In the genomic region with DNA sequence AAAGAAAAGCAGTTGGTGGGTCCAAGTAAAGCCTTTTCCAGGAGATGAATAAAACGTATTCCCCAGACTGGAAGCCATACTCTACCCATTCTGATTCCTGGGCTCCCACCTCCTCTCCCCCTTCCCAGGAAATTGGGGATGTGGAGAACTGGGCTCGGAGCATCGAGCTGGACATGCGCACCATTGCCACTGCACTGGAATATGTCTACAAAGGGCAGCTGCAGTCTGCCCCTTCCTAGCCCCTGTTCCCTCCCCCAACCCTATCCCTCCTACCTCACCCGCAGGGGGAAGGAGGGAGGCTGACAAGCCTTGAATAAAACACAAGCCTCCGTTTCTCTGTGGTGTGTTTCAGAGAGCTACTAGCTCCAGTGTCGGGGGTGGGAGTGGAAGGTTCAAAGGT, we compare ENCODE assay signal across 12 cellular contexts. TPM values are rescaled to one million over a fixed set of nuclear protein-coding genes. Genes with fewer than 3 reads are reported as not detected.
DNase-seq lines count a peak whose midpoint lies in the region; ATAC-seq, FAIRE-seq and TF ChIP-seq lines count a peak whose summit lies in the region.
"Had no signal": no experiment of that assay in that cellular context is flagged by ENCODE, and none has a peak within 500 bp of the region (broad histone marks: within the 10 kb centered on the region; RNA-seq: fewer than 3 reads in every experiment).

No MANE protein-coding gene starts in this region.

- 67 to 76% methylated on average over 7 of the region's 7 CpGs for WGBS in pancreas, 2 donors

- no peak for ATAC-seq in Right ventricle myocardium superior (ENCODE audit: poor library complexity)
- ATAC-seq in Right ventricle myocardium inferior: no peak
- no peak for ATAC-seq in pancreas
- ATAC-seq: activated CD4-positive, CD25-positive, alpha-beta regulatory T cell treated with anti-CD3 and anti-CD28 coated beads, Interleukin-2, amount 50 U/mL, for 24 hours had no signal

- DNase-seq in Right ventricle myocardium superior (peak; percentile 20), Right ventricle myocardium inferior (ENCODE audit: missing footprints) (no peak), right atrium auricular region (ENCODE audit: low spot score) (no peak), pancreas (no peak), type B pancreatic cell (ENCODE audit: extremely low spot score, unreplicated experiment) (no peak), GM19238 (ENCODE audit: insufficient read length, low spot score) (no peak), cerebellar cortex (ENCODE audit: low spot score) (no peak), NCI-H1105 treated with DMSO at 0.1 percent for 48 hours (lab: John Stamatoyannopoulos, UW) (no peak)

- TF ChIP-seq CTCF in right atrium auricular region (IDR thresholded peaks at IDR 0.05) (no peak), pancreas (IDR thresholded peaks at IDR 0.05) (no peak), type B pancreatic cell (conservative IDR thresholded peaks at IDR 0.05) (no peak)

- H3K9me3 ChIP-seq in right atrium auricular region: no peaks in the 10 kb centered on the region
- no peaks in the 10 kb centered on the region for H3K9me3 ChIP-seq in pancreas
- H3K9me3 ChIP-seq: MG63 had no signal

- H3K27ac ChIP-seq in right atrium auricular region: peak overlapping the region; percentile 93 to 95
- H3K27ac ChIP-seq in pancreas: peak overlapping the region in 3 of 4 donors; percentile 22 to 69 (median 58)

- H3K36me3 Mint-ChIP-seq in type B pancreatic cell: peaks cover 4% of the 10 kb centered on the region

- FAIRE-seq in pancreas (lab: Jason Lieb, UNC): no peak
- FAIRE-seq: bronchial epithelial cell, D721Med had no signal

- no peaks in the 10 kb centered on the region for H3K27me3 ChIP-seq in right atrium auricular region
- no peaks in the 10 kb centered on the region for H3K27me3 ChIP-seq in pancreas
- H3K27me3 ChIP-seq: MG63 had no signal

- peak overlapping the region; percentile 29 for H3K27ac Mint-ChIP-seq in type B pancreatic cell

- H3K27me3 Mint-ChIP-seq in type B pancreatic cell: peaks cover 7% of the 10 kb centered on the region

- H3K4me3 ChIP-seq in right atrium auricular region: no peak overlapping the region
- no peak overlapping the region for H3K4me3 ChIP-seq in pancreas
- H3K4me3 ChIP-seq: MG63 had no signal

- H3K9me3 Mint-ChIP-seq in type B pancreatic cell: no peaks in the 10 kb centered on the region

- H3K4me1 Mint-ChIP-seq in type B pancreatic cell (ENCODE audit: unreplicated experiment): peaks cover 39% of the 10 kb centered on the region

- peaks cover 6% of the 10 kb centered on the region for H3K36me3 ChIP-seq in right atrium auricular region
- H3K36me3 ChIP-seq in pancreas: peaks cover 0 to 6% (median 0%) of the 10 kb centered on the region in 3 donors

- H3K4me3 Mint-ChIP-seq in type B pancreatic cell: no peak overlapping the region

- H3K4me1 ChIP-seq in right atrium auricular region (peaks cover 0 to 86% of the 10 kb centered on the region in 2 donors), pancreas (peaks cover 15 to 47% (median 39%) of the 10 kb centered on the region in 3 donors)

- intact Hi-C loops in Right ventricle myocardium superior (cut with DNase I): no loop called here
- intact Hi-C loops in Right ventricle myocardium inferior (cut with DNase I): no loop called here
- intact Hi-C loops in pancreas (cut with DNase I): no loop called here

RNA-seq across cellular contexts. Expression of a gene that starts 0.8 kb away (rescaled TPM):
- total RNA-seq in Right ventricle myocardium superior: 10.1 TPM
- 12.9 TPM for total RNA-seq in Right ventricle myocardium inferior
- total RNA-seq in right atrium auricular region: 10 to 100 TPM; 13.0 to 22.4 TPM
- total RNA-seq in pancreas: 1 to 10 TPM; 1.3 to 4.4 (median 2.5) TPM
- polyA plus RNA-seq in pancreas: 10 to 100 TPM in 1 of 2 donors, 1 to 10 TPM in 1; 8.8 to 12.6 TPM
- 7.4 and 14.1 TPM in 2 replicates for total RNA-seq in type B pancreatic cell (ENCODE audit: low replicate concordance)

RNA-seq across cellular contexts. Expression of a gene that starts 3.5 kb away (rescaled TPM):
- 119 TPM for total RNA-seq in Right ventricle myocardium superior
- 128 TPM for total RNA-seq in Right ventricle myocardium inferior
- total RNA-seq in right atrium auricular region: 100 to 1,000 TPM; 177 to 187 TPM
- total RNA-seq in pancreas: 10 to 100 TPM; 32.5 to 60.6 (median 44.4) TPM
- 100 to 1,000 TPM; 153 to 155 TPM for polyA plus RNA-seq in pancreas
- 89.9 and 98.6 TPM in 2 replicates for total RNA-seq in type B pancreatic cell (ENCODE audit: low replicate concordance)

RNA-seq across cellular contexts. Expression of a gene that starts 9.4 kb away (rescaled TPM):
- total RNA-seq in Right ventricle myocardium superior: 723 TPM
- 790 TPM for total RNA-seq in Right ventricle myocardium inferior
- 1,000 to 10,000 TPM; 1,041 to 1,122 TPM for total RNA-seq in right atrium auricular region
- total RNA-seq in pancreas: 100 to 1,000 TPM; 433 to 636 (median 525) TPM
- polyA plus RNA-seq in pancreas: 100 to 1,000 TPM; 625 to 717 TPM
- total RNA-seq in type B pancreatic cell (ENCODE audit: low replicate concordance): 525 and 567 TPM in 2 replicates

RNA-seq across cellular contexts. Expression of a gene that starts 11.7 kb away (rescaled TPM):
- 437 TPM for total RNA-seq in Right ventricle myocardium superior
- total RNA-seq in Right ventricle myocardium inferior: 479 TPM
- 100 to 1,000 TPM; 291 to 309 TPM for total RNA-seq in right atrium auricular region
- 10 to 100 TPM in 1 of 6 donors, 1 to 10 TPM in 5; 3.4 to 12.6 (median 7.3) TPM for total RNA-seq in pancreas
- polyA plus RNA-seq in pancreas: 10 to 100 TPM; 30.1 to 34.5 TPM
- 10.4 and 39.2 TPM in 2 replicates for total RNA-seq in type B pancreatic cell (ENCODE audit: low replicate concordance)

RNA-seq across cellular contexts. Expression of a gene that starts 23.6 kb away (rescaled TPM):
- 6.0 TPM for total RNA-seq in Right ventricle myocardium superior
- total RNA-seq in Right ventricle myocardium inferior: 9.7 TPM
- total RNA-seq in right atrium auricular region: 1 to 10 TPM; 8.1 to 8.6 TPM
- total RNA-seq in pancreas: 1 to 10 TPM in 5 of 6 donors, under 1 TPM in 1; 0.91 to 3.5 (median 1.3) TPM
- polyA plus RNA-seq in pancreas: 1 to 10 TPM in 1 of 2 donors, under 1 TPM in 1; 0.99 to 1.7 TPM
- total RNA-seq in type B pancreatic cell (ENCODE audit: low replicate concordance): 11.8 and 40.1 TPM in 2 replicates
